ENCODE assay signal across 13 cellular contexts in genomic region chr16:57374067-57374534, GRCh38. TPM values are rescaled to one million over a fixed set of nuclear protein-coding genes. Genes with fewer than 3 reads are reported as not detected.
DNase-seq lines count a peak whose midpoint lies in the region; ATAC-seq and TF ChIP-seq lines count a peak whose summit lies in the region.
"Had no signal": no experiment of that assay in that cellular context is flagged by ENCODE, and none has a peak within 500 bp of the region (broad histone marks: within the 10 kb centered on the region; RNA-seq: fewer than 3 reads in every experiment).

No MANE protein-coding gene starts in this region.

- H3K4me1 ChIP-seq in HEK293 (ENCODE audit: control insufficient read depth, insufficient read depth, low read length): peaks cover 15% of the 10 kb centered on the region

- peak overlapping the region; percentile 92 for H3K27ac ChIP-seq in 22Rv1
- no peak overlapping the region for H3K27ac ChIP-seq in HEK293 (ENCODE audit: extremely low read depth, low read depth, low read length)

- TF ChIP-seq CTCF in 22Rv1 (IDR thresholded peaks at IDR 0.05) (no peak), HEK293 (tag by site-specific recombination; IDR thresholded peaks at IDR 0.05) (no peak), omental fat pad (IDR thresholded peaks at IDR 0.05) (no peak)

- no peaks in the 10 kb centered on the region for H3K36me3 ChIP-seq in HEK293 (ENCODE audit: control insufficient read depth in 2 of 2, insufficient read depth in 1 of 2, low read length in 2 of 2)

- POLR2A ChIA-PET in HEK293 (lab: Yijun Ruan, JAX): no interaction called here

- H3K9me3 ChIP-seq in HEK293 (ENCODE audit: control insufficient read depth, insufficient read depth, low read depth, low read length): no peaks in the 10 kb centered on the region

- ATAC-seq in esophagus mucosa (peak; percentile 63), omental fat pad (ENCODE audit: low FRiP score) (peak; percentile 73), HG02642 (IDR thresholded peaks at IDR 0.05; ENCODE audit: poor library complexity, unreplicated experiment) (no peak)
- ATAC-seq: naive thymus-derived CD8-positive, alpha-beta T cell had no signal

- H3K4me3 ChIP-seq in HEK293 (ENCODE audit: low read depth, low read length): no peak overlapping the region

- CTCF ChIA-PET in HEK293 (lab: Yijun Ruan, JAX): no interaction called here

- DNase-seq in omental fat pad (ENCODE audit: low spot score): no peak
- no peak for DNase-seq in stimulated activated naive CD4-positive, alpha-beta T cell treated with Interleukin-2 at 50 U/mL for 16 hours (lab: John Stamatoyannopoulos, UW)
- DNase-seq in HuH-7 (ENCODE audit: low spot score): no peak
- no peak for DNase-seq in NK-92 treated with Interleukin-12 subunit alpha and Interleukin-12 subunit beta, amount 100 ng/mL, for 24 hours (lab: John Stamatoyannopoulos, UW)
- DNase-seq: naive thymus-derived CD8-positive, alpha-beta T cell; NCI-H1092 treated with DMSO at 0.1 percent for 48 hours; T-helper 1 cell had no signal

TF ChIP-seq in HEK293, 187 proteins besides CTCF, POLR2A, EP300 and RAD21:
- TF ChIP-seq ZNF514 (tag by site-specific recombination; IDR thresholded peaks at IDR 0.05): no peak
- TF ChIP-seq EGR2 (tag by site-specific recombination; IDR thresholded peaks at IDR 0.05; ENCODE audit: low read depth): peak; percentile 78
- no peak for TF ChIP-seq ZNF140 (tag by site-specific recombination; IDR thresholded peaks at IDR 0.05)
- TF ChIP-seq ZFHX2 (tag by site-specific recombination; conservative IDR thresholded peaks at IDR 0.05): peak; percentile 78
TF ChIP-seq in HEK293: peak in this region for 2.

RNA-seq across cellular contexts. Expression of gene CX3CL1, which starts 1.8 kb away (rescaled TPM):
- total RNA-seq in esophagus mucosa (3.7 TPM), omental fat pad (10 to 100 TPM in 2 of 4 donors, 1 to 10 TPM in 2; 7.1 to 59.7 (median 11.9) TPM)
- total RNA-seq: activated T-helper 2 cell treated with anti-CD3 and anti-CD28 coated beads, Interferon-gamma antibody, Interleukin-2, Interleukin-4, amounts not matched to agents 10 μg/mL and 5 μg/mL and 100 μg/mL, durations not matched to agents 14 hours and 24 hours and 36 hours; fibroblast of lung; naive thymus-derived CD8-positive, alpha-beta T cell had no signal

RNA-seq across cellular contexts. Expression of gene CCL22, which starts 15.5 kb away (rescaled TPM):
- total RNA-seq in esophagus mucosa: 0.20 TPM
- total RNA-seq in omental fat pad: 1 to 10 TPM in 1 of 4 donors, not detected in 3; 6.7 TPM
- total RNA-seq: fibroblast of lung had no signal

RNA-seq across cellular contexts. Expression of gene CCL17, which starts 30.5 kb away (rescaled TPM):
- 1.6 TPM for total RNA-seq in esophagus mucosa
- not detected for total RNA-seq in omental fat pad
- total RNA-seq: fibroblast of lung; naive thymus-derived CD8-positive, alpha-beta T cell had no signal
